In the genomic region with DNA sequence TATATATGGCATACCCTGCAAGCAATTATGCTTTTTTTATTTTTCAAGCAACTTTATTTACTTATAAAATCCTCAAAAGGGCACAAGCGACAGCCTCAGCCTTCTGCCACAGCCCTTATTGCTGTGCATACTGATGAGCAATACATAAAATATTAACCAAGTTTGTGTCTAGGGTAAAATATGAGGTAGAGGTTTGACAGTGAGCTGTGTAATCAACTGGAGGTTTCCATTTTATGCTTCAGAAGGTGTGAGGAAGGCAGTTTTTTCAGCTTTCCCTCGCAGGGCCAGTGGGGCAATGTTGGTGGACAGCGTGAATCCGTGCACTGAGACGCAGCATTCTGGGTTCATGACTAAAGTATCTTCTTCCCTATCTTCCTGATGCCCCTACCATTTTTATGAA, we compare ENCODE assay signal across 22 cellular contexts.
DNase-seq lines count a peak whose midpoint lies in the region; ATAC-seq and TF ChIP-seq lines count a peak whose summit lies in the region.
"Had no signal": no experiment of that assay in that cellular context is flagged by ENCODE, and none has a peak within 500 bp of the region (broad histone marks: within the 10 kb centered on the region; RNA-seq: fewer than 3 reads in every experiment).

No MANE protein-coding gene starts in this region.

- no peak for ATAC-seq in GM19463 (IDR thresholded peaks at IDR 0.05; ENCODE audit: unreplicated experiment)
- ATAC-seq: HCT116 had no signal

- H3K9me3 Mint-ChIP-seq in glutamatergic neuron (ENCODE audit: unreplicated experiment): no peaks in the 10 kb centered on the region

- H3K4me1 ChIP-seq in uterus: no peaks in the 10 kb centered on the region
- H3K4me1 ChIP-seq: SJSA1 had no signal

- H3K36me3 Mint-ChIP-seq in glutamatergic neuron (ENCODE audit: unreplicated experiment): no peaks in the 10 kb centered on the region
- H3K36me3 Mint-ChIP-seq: CD4-positive, CD25-positive, alpha-beta regulatory T cell had no signal

- intact Hi-C loops in uterus (cut with DNase I; ENCODE audit: low total_unique reads): no loop called here

- H3K27me3 Mint-ChIP-seq in glutamatergic neuron (ENCODE audit: unreplicated experiment): no peaks in the 10 kb centered on the region
- H3K27me3 Mint-ChIP-seq: CD4-positive, CD25-positive, alpha-beta regulatory T cell had no signal

- no peak overlapping the region for H3K4me3 ChIP-seq in uterus
- H3K4me3 ChIP-seq: PC-9, SJSA1 had no signal

- TF ChIP-seq CTCF in glutamatergic neuron (IDR thresholded peaks at IDR 0.05; ENCODE audit: partially characterized antibody, unreplicated experiment) (no peak), uterus (IDR thresholded peaks at IDR 0.05) (no peak), GM13977 (IDR thresholded peaks at IDR 0.05; ENCODE audit: extremely low read depth, insufficient read depth, missing control alignments) (no peak)

- H3K9me3 ChIP-seq in uterus: no peaks in the 10 kb centered on the region
- H3K9me3 ChIP-seq: SJSA1 had no signal

- no peak overlapping the region for H3K4me3 Mint-ChIP-seq in glutamatergic neuron (ENCODE audit: unreplicated experiment)
- H3K4me3 Mint-ChIP-seq: CD4-positive, CD25-positive, alpha-beta regulatory T cell had no signal

- no peak for TF ChIP-seq POLR2A in uterus (IDR thresholded peaks at IDR 0.05)

- H3K36me3 ChIP-seq in uterus: no peaks in the 10 kb centered on the region
- H3K36me3 ChIP-seq: SJSA1 had no signal

- peaks cover 14% of the 10 kb centered on the region for H3K4me1 Mint-ChIP-seq in glutamatergic neuron (ENCODE audit: low read depth, unreplicated experiment)

- H3K27ac Mint-ChIP-seq in glutamatergic neuron (ENCODE audit: unreplicated experiment): peak overlapping the region; percentile 14
- H3K27ac Mint-ChIP-seq: CD4-positive, CD25-positive, alpha-beta regulatory T cell had no signal

- in situ Hi-C loops in GM13977 (cut with MboI; ENCODE audit: low pct_unique_long_range_greater_than_20kb, low sequenced_read_pairs, unreplicated experiment): no loop called here

- no peak overlapping the region for H3K27ac ChIP-seq in uterus
- H3K27ac ChIP-seq: 22Rv1, PC-9, SJSA1 had no signal

- peak; percentile 36 for DNase-seq in DMS53 (lab: John Stamatoyannopoulos, UW)
- no peak for DNase-seq in DMS53 treated with DMSO at 0.1 percent for 48 hours (lab: John Stamatoyannopoulos, UW; ENCODE audit: unreplicated experiment)
- DNase-seq in glutamatergic neuron: no peak
- DNase-seq in left kidney (ENCODE audit: low read depth, low spot score): peak; percentile 27
- DNase-seq in uterus: no peak
- DNase-seq in GM13977 (ENCODE audit: low spot score): no peak
- DNase-seq in NCI-H446 (lab: John Stamatoyannopoulos, UW): no peak
- DNase-seq: CD4-positive, CD25-positive, alpha-beta regulatory T cell; NCI-H1092; NCI-H1417 treated with DMSO at 0.1 percent for 48 hours; NCI-H1694 treated with DMSO at 0.1 percent for 48 hours; NCI-H2081; NCI-H2227 treated with DMSO at 0.1 percent for 48 hours; NCI-H524; NCI-H748 treated with DMSO at 0.1 percent for 48 hours; NK-92 treated with Interleukin-12 subunit alpha and Interleukin-12 subunit beta, amount 100 ng/mL, for 24 hours; PC-9; Right ventricle myocardium superior had no signal

- H3K27me3 ChIP-seq in uterus: no peaks in the 10 kb centered on the region
- H3K27me3 ChIP-seq: SJSA1 had no signal

Comparison
In these comparisons a context has a peak if more than half of its experiments do, and no peak if none do; other contexts are left out.
1. DNase-seq: peak in DMS53 (single experiment) and left kidney (single experiment); none in DMS53 treated with DMSO at 0.1 percent for 48 hours (single experiment), glutamatergic neuron (single experiment), uterus (0 of 2), GM13977 (single experiment) and NCI-H446 (0 of 2).